Comparison of ENCODE assay signal across 12 cellular contexts in genomic region chr14:89256273-89256672, GRCh38.
"Had no signal": no experiment of that assay in that cellular context is flagged by ENCODE, and none has a peak within 500 bp of the region (broad histone marks: within the 10 kb centered on the region; RNA-seq: fewer than 3 reads in every experiment).

No MANE protein-coding gene starts in this region.

- H3K9me3 Mint-ChIP-seq: activated naive CD8-positive, alpha-beta T cell treated with anti-CD3 and anti-CD28 coated beads for 36 hours; activated T-cell treated with anti-CD3 and anti-CD28 coated beads, Interleukin-2, amount 50 U/mL, for 72 hours had no signal

- H3K4me3 Mint-ChIP-seq: activated naive CD8-positive, alpha-beta T cell treated with anti-CD3 and anti-CD28 coated beads for 36 hours; activated T-cell treated with anti-CD3 and anti-CD28 coated beads, Interleukin-2, amount 50 U/mL, for 72 hours had no signal

- H3K4me3 ChIP-seq: right lobe of liver, testis had no signal

- H3K27ac ChIP-seq: right lobe of liver, testis had no signal

- DNase-seq: activated CD4-positive, CD25-positive, alpha-beta regulatory T cell; activated gamma-delta T cell treated with Interleukin-2 at 50 U/mL for 16 hours; activated naive CD8-positive, alpha-beta T cell treated with anti-CD3 and anti-CD28 coated beads for 36 hours; activated T-cell treated with anti-CD3 and anti-CD28 coated beads, Interleukin-2, amount 50 U/mL, for 72 hours; anterior cingulate cortex; foreskin melanocyte; nucleus accumbens; right lobe of liver; stimulated activated CD4-positive, alpha-beta T cell treated with anti-CD3 and anti-CD28 coated beads, Interleukin-2, amount 100 ng/mL, for 24 hours; stimulated activated naive CD8-positive, alpha-beta T cell treated with anti-CD3 and anti-CD28 coated beads, Interleukin-15, Interleukin-2, amounts not matched to agents 100 U/mL and 50 U/mL, for 24 hours; testis had no signal

- ATAC-seq: activated T-cell treated with anti-CD3 and anti-CD28 coated beads, Interleukin-2, amount 50 U/mL, for 72 hours; right lobe of liver; stimulated activated naive CD8-positive, alpha-beta T cell treated with anti-CD3 and anti-CD28 coated beads, Interleukin-15, Interleukin-2, amounts not matched to agents 100 U/mL and 50 U/mL, for 24 hours had no signal

- H3K27me3 ChIP-seq: right lobe of liver, testis had no signal

- H3K36me3 ChIP-seq: right lobe of liver had no signal

- H3K27ac Mint-ChIP-seq: activated naive CD8-positive, alpha-beta T cell treated with anti-CD3 and anti-CD28 coated beads for 36 hours; activated T-cell treated with anti-CD3 and anti-CD28 coated beads, Interleukin-2, amount 50 U/mL, for 72 hours; progenitor cell of endocrine pancreas had no signal

- H3K27me3 Mint-ChIP-seq: activated naive CD8-positive, alpha-beta T cell treated with anti-CD3 and anti-CD28 coated beads for 36 hours had no signal

- H3K9me3 ChIP-seq: right lobe of liver, testis had no signal
